Comparison of ENCODE assay signal across 11 cellular contexts in genomic region chr5:119123280-119123679, GRCh38.
"Had no signal": no experiment of that assay in that cellular context is flagged by ENCODE, and none has a peak within 500 bp of the region (broad histone marks: within the 10 kb centered on the region; RNA-seq: fewer than 3 reads in every experiment).

No MANE protein-coding gene starts in this region.

- DNase-seq: GM23248, GOT3, H7, H9, HCEC 1CT, HFFc6 had no signal

- H2AFZ ChIP-seq: GM23248, GM23338 had no signal

- FAIRE-seq: H1, H54 had no signal

- ATAC-seq: GM23338, HCT116 had no signal

- H3K4me1 Mint-ChIP-seq: GM23338, H9 had no signal

- H3K9me3 Mint-ChIP-seq: HFFc6 had no signal

- H3K4me2 ChIP-seq: GM23338 had no signal

- H3K4me3 ChIP-seq: GM23248, GM23338, HAP-1 had no signal

- H3K4me3 Mint-ChIP-seq: GM23338, H9, HFFc6 had no signal

- H3K27ac ChIP-seq: GM23248 had no signal

- H3K4me1 ChIP-seq: HAP-1 had no signal

- H3K9me3 ChIP-seq: HAP-1 had no signal

- H3K27ac Mint-ChIP-seq: GM23338, H9, HFFc6 had no signal

- H3K9ac ChIP-seq: GM23248 had no signal
